Comparison of ENCODE assay signal across 30 cellular contexts in genomic region chr4:7859350-7859749, GRCh38.
"Had no signal": no experiment of that assay in that cellular context is flagged by ENCODE, and none has a peak within 500 bp of the region (broad histone marks: within the 10 kb centered on the region; RNA-seq: fewer than 3 reads in every experiment).

No MANE protein-coding gene starts in this region.

- H3K27ac ChIP-seq: breast epithelium, esophagus muscularis mucosa, foreskin keratinocyte, left ventricle myocardium inferior, ovary, vagina, VCaP had no signal

- DNase-seq: activated CD4-positive, alpha-beta T cell treated with anti-CD3 and anti-CD28 coated beads for 48 hours; activated CD4-positive, alpha-beta T cell treated with anti-CD3 and anti-CD28 coated beads, Interleukin-2, amount 50 U/mL, for 48 hours; activated CD8-positive, alpha-beta memory T cell treated with anti-CD3 and anti-CD28 coated beads for 24 hours; activated gamma-delta T cell; activated naive CD4-positive, alpha-beta T cell treated with anti-CD3 and anti-CD28 coated beads, Interleukin-2, amount 10 ng/mL, durations not matched to agents 7 days and 5 days; activated naive CD8-positive, alpha-beta T cell treated with anti-CD3 and anti-CD28 coated beads, Interleukin-2, amount 50 U/mL, for 24 hours; amygdala; central memory CD4-positive, alpha-beta T cell; foreskin keratinocyte; left ventricle myocardium inferior; ovary; small intestine; stimulated activated CD4-positive, alpha-beta T cell treated with anti-CD3 and anti-CD28 coated beads, Interleukin-4, amount 100 ng/mL, for 24 hours; T-helper 1 cell had no signal

- H3K27me3 ChIP-seq: breast epithelium, esophagus muscularis mucosa, foreskin keratinocyte, ovary, vagina had no signal

- H3K27me3 Mint-ChIP-seq: progenitor cell of endocrine pancreas; stimulated activated naive CD8-positive, alpha-beta T cell treated with anti-CD3 and anti-CD28 coated beads, Interleukin-15, Interleukin-2, amounts not matched to agents 100 ng/mL and 50 ng/mL, for 24 hours had no signal

- H3K4me3 Mint-ChIP-seq: activated naive CD4-positive, alpha-beta T cell treated with anti-CD3 and anti-CD28 coated beads, Interleukin-2, amount 10 ng/mL, durations not matched to agents 7 days and 5 days; activated naive CD8-positive, alpha-beta T cell treated with anti-CD3 and anti-CD28 coated beads, Interleukin-2, amount 50 U/mL, for 24 hours; activated T-helper 1 cell treated with anti-CD3 and anti-CD28 coated beads, Interleukin-12 subunit alpha, Interleukin-12 subunit beta, Interleukin-2, Interleukin-4 antibody, amounts not matched to agents 30 ng/mL and 10 ng/mL and 1 ng/mL, durations not matched to agents 14 hours and 24 hours and 36 hours; dendritic cell treated with granulocyte-macrophage colony-stimulating factor and Interleukin-4, amounts not matched to agents 40 ng/mL and 50 ng/mL, for 4 days; nephron; stimulated activated effector memory CD8-positive, alpha-beta T cell treated with anti-CD3 and anti-CD28 coated beads, Interleukin-12 subunit alpha, Interleukin-12 subunit beta, amount 100 ng/mL, for 72 hours; stimulated activated naive CD8-positive, alpha-beta T cell treated with anti-CD3 and anti-CD28 coated beads, Interleukin-15, Interleukin-2, amounts not matched to agents 100 ng/mL and 50 ng/mL, for 24 hours; T-helper 2 cell treated with Interferon-gamma antibody and Interleukin-4, amounts not matched to agents 5 μg/mL and 100 μg/mL, for 36 hours; type B pancreatic cell had no signal

- H3K36me3 ChIP-seq: breast epithelium, left ventricle myocardium inferior, ovary, vagina had no signal

- H3K4me1 ChIP-seq: breast epithelium had no signal

- FAIRE-seq: islet of Langerhans, small intestine had no signal

- H3K4me3 ChIP-seq: breast epithelium, esophagus muscularis mucosa, left ventricle myocardium inferior, lung, ovary, vagina had no signal

- H3K27ac Mint-ChIP-seq: activated naive CD4-positive, alpha-beta T cell treated with anti-CD3 and anti-CD28 coated beads, Interleukin-2, amount 10 ng/mL, durations not matched to agents 7 days and 5 days; activated naive CD8-positive, alpha-beta T cell treated with anti-CD3 and anti-CD28 coated beads, Interleukin-2, amount 50 U/mL, for 24 hours; activated T-helper 1 cell treated with anti-CD3 and anti-CD28 coated beads, Interleukin-12 subunit alpha, Interleukin-12 subunit beta, Interleukin-2, Interleukin-4 antibody, amounts not matched to agents 30 ng/mL and 10 ng/mL and 1 ng/mL, durations not matched to agents 14 hours and 24 hours and 36 hours; dendritic cell treated with granulocyte-macrophage colony-stimulating factor and Interleukin-4, amounts not matched to agents 40 ng/mL and 50 ng/mL, for 4 days; progenitor cell of endocrine pancreas; stimulated activated effector memory CD8-positive, alpha-beta T cell treated with anti-CD3 and anti-CD28 coated beads, Interleukin-12 subunit alpha, Interleukin-12 subunit beta, amount 100 ng/mL, for 72 hours; stimulated activated naive CD8-positive, alpha-beta T cell treated with anti-CD3 and anti-CD28 coated beads, Interleukin-15, Interleukin-2, amounts not matched to agents 100 ng/mL and 50 ng/mL, for 24 hours; T-helper 2 cell treated with Interferon-gamma antibody and Interleukin-4, amounts not matched to agents 5 μg/mL and 100 μg/mL, for 36 hours; type B pancreatic cell had no signal

- ATAC-seq: activated CD4-positive, CD25-positive, alpha-beta regulatory T cell treated with anti-CD3 and anti-CD28 coated beads, Interleukin-2, amount 50 U/mL, for 24 hours; activated naive CD8-positive, alpha-beta T cell treated with anti-CD3 and anti-CD28 coated beads, Interleukin-2, amount 50 U/mL, for 24 hours; foreskin keratinocyte; sciatic nerve; stimulated activated effector memory CD8-positive, alpha-beta T cell treated with anti-CD3 and anti-CD28 coated beads, Interleukin-12 subunit alpha, Interleukin-12 subunit beta, amount 100 ng/mL, for 72 hours had no signal

- H3K9me3 ChIP-seq: breast epithelium, esophagus muscularis mucosa, left ventricle myocardium inferior, ovary, vagina had no signal
